16 cellular contexts compared by ENCODE assay signal in the genomic region with DNA sequence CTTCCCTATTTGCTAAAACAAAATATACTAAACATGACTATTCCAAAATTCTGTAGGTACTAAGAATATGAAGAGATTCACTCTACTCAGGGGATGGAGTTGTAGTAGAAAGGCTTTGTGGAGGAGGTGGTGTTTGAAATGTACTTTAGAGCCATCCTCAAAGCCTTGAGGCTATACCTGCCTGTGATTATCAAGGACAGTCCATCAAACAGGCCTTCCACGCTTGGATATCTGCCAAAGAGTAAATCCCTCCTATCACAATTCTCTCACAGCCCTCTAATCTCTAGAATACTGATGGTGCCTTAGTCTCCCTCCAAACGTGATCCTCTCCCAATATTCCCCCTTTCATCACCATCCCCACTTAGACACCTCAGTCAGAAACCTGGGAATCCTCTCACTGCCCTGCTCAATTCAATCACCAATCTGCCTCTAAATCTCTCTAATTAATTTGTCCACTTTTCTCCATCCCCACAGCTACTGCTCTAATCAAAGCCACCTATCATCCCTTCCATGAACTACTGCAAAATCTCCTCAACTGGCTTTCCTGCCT. TPM values are rescaled to one million over a fixed set of nuclear protein-coding genes. Genes with fewer than 3 reads are reported as not detected.
DNase-seq lines count a peak whose midpoint lies in the region; ATAC-seq and TF ChIP-seq lines count a peak whose summit lies in the region.
"Had no signal": no experiment of that assay in that cellular context is flagged by ENCODE, and none has a peak within 500 bp of the region (broad histone marks: within the 10 kb centered on the region; RNA-seq: fewer than 3 reads in every experiment).

No MANE protein-coding gene starts in this region.

- no peaks in the 10 kb centered on the region for H3K9me3 Mint-ChIP-seq in natural killer cell treated with Interleukin-12 subunit alpha and Interleukin-12 subunit beta and Interleukin-15 and Interleukin-18, amount 100 ng/mL, for 72 hours
- H3K9me3 Mint-ChIP-seq: activated naive CD4-positive, alpha-beta T cell treated with anti-CD3 and anti-CD28 coated beads, Interleukin-2, amount 10 ng/mL, durations not matched to agents 7 days and 5 days had no signal

- H2AK9ac ChIP-seq in IMR-90 (replicated peaks; ENCODE audit: low read depth, low read length, poor library complexity), result no peak overlapping the region

- H3K9me3 ChIP-seq in IMR-90 (ENCODE audit: control insufficient read depth, insufficient read depth, low read length) (no peaks in the 10 kb centered on the region), WERI-Rb-1 (ENCODE audit: severe bottlenecking) (no peaks in the 10 kb centered on the region)
- H3K9me3 ChIP-seq: gastrocnemius medialis, neutrophil had no signal

- H4K91ac ChIP-seq in IMR-90 (ENCODE audit: insufficient read depth, low read depth, low read length), result no peak overlapping the region

- peaks cover 11% of the 10 kb centered on the region for H3K36me3 ChIP-seq in IMR-90 (ENCODE audit: control insufficient read depth, insufficient read depth, low read length)
- H3K36me3 ChIP-seq in WERI-Rb-1, result no peaks in the 10 kb centered on the region

- no peak overlapping the region for H3K56ac ChIP-seq in IMR-90 (ENCODE audit: extremely low read depth, insufficient read depth, low read length)

- no peak overlapping the region for H2BK120ac ChIP-seq in IMR-90 (ENCODE audit: low read depth, low read length)

- H4K20me1 ChIP-seq in IMR-90 (ENCODE audit: insufficient read depth, low read length), result peaks cover 52% of the 10 kb centered on the region

- DNase-seq in DMS53 (lab: John Stamatoyannopoulos, UW) (peak; percentile 15), DMS53 treated with DMSO at 0.1 percent for 48 hours (lab: John Stamatoyannopoulos, UW; ENCODE audit: unreplicated experiment) (no peak), IMR-90 (no peak), WERI-Rb-1 (peak; percentile 38), posterior cingulate gyrus (no peak)
- no peak for DNase-seq in natural killer cell treated with Interleukin-12 subunit alpha and Interleukin-12 subunit beta and Interleukin-15 and Interleukin-18, amount 100 ng/mL, for 72 hours (ENCODE audit: low spot score)
- DNase-seq in stimulated activated CD4-positive, alpha-beta T cell treated with anti-CD3 and anti-CD28 coated beads, Interleukin-12 subunit alpha, Interleukin-12 subunit beta, amount 100 ng/mL, for 4 hours, result no peak
- DNase-seq: activated CD4-positive, CD25-positive, alpha-beta regulatory T cell treated with anti-CD3 and anti-CD28 coated beads, Interleukin-2, amount 50 U/mL, for 72 hours; activated naive CD4-positive, alpha-beta T cell treated with anti-CD3 and anti-CD28 coated beads, Interleukin-2, amount 10 ng/mL, durations not matched to agents 7 days and 5 days; gastrocnemius medialis; NCI-H1930; stimulated activated naive CD4-positive, alpha-beta T cell treated with Interleukin-2 at 50 U/mL for 16 hours had no signal

- no peak overlapping the region for H3K9ac ChIP-seq in IMR-90 (ENCODE audit: low read depth, low read length)

- H3K9me1 ChIP-seq in IMR-90 (ENCODE audit: insufficient read depth, low read length), result peaks cover 7% of the 10 kb centered on the region; the same call in 1 of the 2 replicates

- no peaks in the 10 kb centered on the region for H3K27me3 Mint-ChIP-seq in natural killer cell treated with Interleukin-12 subunit alpha and Interleukin-12 subunit beta and Interleukin-15 and Interleukin-18, amount 100 ng/mL, for 72 hours
- H3K27me3 Mint-ChIP-seq: activated naive CD4-positive, alpha-beta T cell treated with anti-CD3 and anti-CD28 coated beads, Interleukin-2, amount 10 ng/mL, durations not matched to agents 7 days and 5 days had no signal

- H3K27ac Mint-ChIP-seq in natural killer cell treated with Interleukin-12 subunit alpha and Interleukin-12 subunit beta and Interleukin-15 and Interleukin-18, amount 100 ng/mL, for 72 hours, result peak overlapping the region; percentile 1 to 5

- CTCF ChIA-PET in IMR-90 (lab: Yijun Ruan, JAX), result no interaction called here

- H2AK5ac ChIP-seq in IMR-90 (ENCODE audit: low read depth, low read length), result no peak overlapping the region

- POLR2A ChIA-PET in IMR-90 (lab: Charles Lee; ENCODE audit: unreplicated experiment), result no interaction called here

- H2BK5ac ChIP-seq in IMR-90 (ENCODE audit: low read depth, low read length, poor library complexity, severe bottlenecking), result no peak overlapping the region

- H3K4ac ChIP-seq in IMR-90 (ENCODE audit: low read depth, low read length), result no peak overlapping the region

- no peak overlapping the region for H3K4me3 ChIP-seq in IMR-90 (ENCODE audit: insufficient read depth, low read depth, low read length)
- no peak overlapping the region for H3K4me3 ChIP-seq in WERI-Rb-1 (ENCODE audit: low read depth, low read length)
- H3K4me3 ChIP-seq: dorsolateral prefrontal cortex, gastrocnemius medialis had no signal

- no peak for TF ChIP-seq POLR2A in IMR-90 (IDR thresholded peaks at IDR 0.05; ENCODE audit: low read depth, low read length)

- no peaks in the 10 kb centered on the region for H3K36me3 Mint-ChIP-seq in natural killer cell treated with Interleukin-12 subunit alpha and Interleukin-12 subunit beta and Interleukin-15 and Interleukin-18, amount 100 ng/mL, for 72 hours

- TF ChIP-seq CTCF in IMR-90 (conservative IDR thresholded peaks at IDR 0.05; ENCODE audit: low read depth, low read length) (no peak), WERI-Rb-1 (IDR thresholded peaks at IDR 0.05; ENCODE audit: low read depth, low read length) (no peak)

- peaks cover 33 to 68% of the 10 kb centered on the region in 2 experiments for H3K79me1 ChIP-seq in IMR-90 (ENCODE audit: low read depth in 1 of 2, low read length in 2 of 2)

- TF ChIP-seq RAD21 in IMR-90 (IDR thresholded peaks at IDR 0.05; ENCODE audit: low read length), result no peak

- H3K4me3 Mint-ChIP-seq in natural killer cell treated with Interleukin-12 subunit alpha and Interleukin-12 subunit beta and Interleukin-15 and Interleukin-18, amount 100 ng/mL, for 72 hours, result no peak overlapping the region
- H3K4me3 Mint-ChIP-seq: activated naive CD4-positive, alpha-beta T cell treated with anti-CD3 and anti-CD28 coated beads, Interleukin-2, amount 10 ng/mL, durations not matched to agents 7 days and 5 days had no signal

- dilution Hi-C loops in IMR-90 (cut with HindIII; ENCODE audit: low sequenced_read_pairs, unreplicated experiment), result no loop called here

- no peak overlapping the region for H3K14ac ChIP-seq in IMR-90 (replicated peaks; ENCODE audit: low read depth, low read length)

- no peak overlapping the region for H4K8ac ChIP-seq in IMR-90 (ENCODE audit: low read depth in 2 of 2, low read length in 2 of 2)

- H3K27ac ChIP-seq in IMR-90 (ENCODE audit: insufficient read depth, low read length), result no peak overlapping the region
- H3K27ac ChIP-seq in WERI-Rb-1, result no peak overlapping the region
- H3K27ac ChIP-seq: neutrophil had no signal

- in situ Hi-C loops in IMR-90 (cut with MboI; ENCODE audit: low sequenced_read_pairs), result no loop called here

- BruUV-seq in IMR-90 (replicated peaks; lab: Mats Ljungman, UMichigan), result no TSS peak

- ATAC-seq in IMR-90 (ENCODE audit: low read depth), result no peak
- ATAC-seq in natural killer cell treated with Interleukin-12 subunit alpha and Interleukin-12 subunit beta and Interleukin-15 and Interleukin-18, amount 100 ng/mL, for 72 hours, result no peak
- ATAC-seq in GM21723 (IDR thresholded peaks at IDR 0.05; ENCODE audit: unreplicated experiment), result no peak
- ATAC-seq: Right ventricle myocardium inferior had no signal

- no peak overlapping the region for H2AFZ ChIP-seq in IMR-90 (replicated peaks; ENCODE audit: low read length, poor library complexity)

- H3K23ac ChIP-seq in IMR-90 (ENCODE audit: low read depth, low read length), result no peak overlapping the region

- H3K4me1 ChIP-seq in IMR-90 (ENCODE audit: control insufficient read depth, insufficient read depth, low read length), result peaks cover 4% of the 10 kb centered on the region

- peaks cover 40 to 45% of the 10 kb centered on the region in 2 donors for H3K4me1 Mint-ChIP-seq in natural killer cell treated with Interleukin-12 subunit alpha and Interleukin-12 subunit beta and Interleukin-15 and Interleukin-18, amount 100 ng/mL, for 72 hours (ENCODE audit: low read depth in 2 of 2)

- H3K4me2 ChIP-seq in IMR-90 (ENCODE audit: low read depth, low read length), result no peak overlapping the region

- intact Hi-C loops in IMR-90 (cut with micrococcal nuclease), result no loop called here
- intact Hi-C loops in posterior cingulate gyrus (cut with DNase I), result no loop called here

- H3K27me3 ChIP-seq in IMR-90 (ENCODE audit: control insufficient read depth, insufficient read depth, low read length), result no peaks in the 10 kb centered on the region
- no peaks in the 10 kb centered on the region for H3K27me3 ChIP-seq in WERI-Rb-1 (ENCODE audit: insufficient read depth, low read depth, severe bottlenecking)
- H3K27me3 ChIP-seq: dorsolateral prefrontal cortex, gastrocnemius medialis, neutrophil had no signal

- H3K18ac ChIP-seq in IMR-90 (ENCODE audit: low read depth, low read length), result no peak overlapping the region

- H2BK20ac ChIP-seq in IMR-90 (ENCODE audit: low read depth, low read length), result no peak overlapping the region

- no peak overlapping the region for H2BK15ac ChIP-seq in IMR-90 (ENCODE audit: low read depth, low read length)

- WGBS in IMR-90 (ENCODE audit: extremely low coverage in 2 of 2, insufficient read length in 1 of 2), 2 experiments, result 40% methylated on average over 1 of the region's 2 CpGs; no CpG with 5 or more reads in 1 of the 2 experiments

- H4K5ac ChIP-seq in IMR-90 (ENCODE audit: low read depth, low read length), result peak overlapping the region; percentile 35; the same call in 1 of the 2 replicates

TF ChIP-seq in IMR-90, 13 proteins besides CTCF, POLR2A, EP300 and RAD21 (continues in another document):
- TF ChIP-seq MAZ (IDR thresholded peaks at IDR 0.05; ENCODE audit: borderline replicate concordance, low read depth, low read length), result no peak
- TF ChIP-seq, protein P1, sequence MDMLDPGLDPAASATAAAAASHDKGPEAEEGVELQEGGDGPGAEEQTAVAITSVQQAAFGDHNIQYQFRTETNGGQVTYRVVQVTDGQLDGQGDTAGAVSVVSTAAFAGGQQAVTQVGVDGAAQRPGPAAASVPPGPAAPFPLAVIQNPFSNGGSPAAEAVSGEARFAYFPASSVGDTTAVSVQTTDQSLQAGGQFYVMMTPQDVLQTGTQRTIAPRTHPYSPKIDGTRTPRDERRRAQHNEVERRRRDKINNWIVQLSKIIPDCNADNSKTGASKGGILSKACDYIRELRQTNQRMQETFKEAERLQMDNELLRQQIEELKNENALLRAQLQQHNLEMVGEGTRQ (IDR thresholded peaks at IDR 0.05; ENCODE audit: low read depth, low read length), result no peak
- no peak for TF ChIP-seq RFX5 (IDR thresholded peaks at IDR 0.05; ENCODE audit: low read depth, low read length)
- TF ChIP-seq SMC3 (IDR thresholded peaks at IDR 0.05; ENCODE audit: low read depth, low read length), result no peak
- TF ChIP-seq CEBPB (IDR thresholded peaks at IDR 0.05; ENCODE audit: low read depth, low read length), result no peak

RNA-seq across cellular contexts. Expression of a gene that starts 13.1 kb away (rescaled TPM):
- total RNA-seq in IMR-90 (2012; rRNA removed), result 8.2 and 13.6 TPM in 2 replicates
- 10.6 and 11.2 TPM in 2 replicates for polyA plus RNA-seq in IMR-90 (2012; rRNA removed)
- 1.0 and 1.9 TPM in 2 replicates for polyA plus RNA-seq in IMR-90 (2012; cell fraction: cytosol; rRNA removed)
- 5.8 and 43.5 TPM in 2 replicates for polyA plus RNA-seq in IMR-90 (2012; cell fraction: nucleus; rRNA removed; ENCODE audit: low replicate concordance)
- total RNA-seq in natural killer cell treated with Interleukin-12 subunit alpha and Interleukin-12 subunit beta and Interleukin-15 and Interleukin-18, amount 100 ng/mL, for 72 hours, result 10 to 100 TPM; 57.9 to 67.1 TPM

Comparison
In these comparisons a context has a peak if more than half of its experiments do, and no peak if none do; other contexts are left out.
1. DNase-seq: peak in DMS53 (single experiment) and WERI-Rb-1 (single experiment); none in DMS53 treated with DMSO at 0.1 percent for 48 hours (single experiment), IMR-90 (single experiment), natural killer cell treated with Interleukin-12 subunit alpha and Interleukin-12 subunit beta and Interleukin-15 and Interleukin-18, amount 100 ng/mL, for 72 hours (single experiment), stimulated activated CD4-positive, alpha-beta T cell treated with anti-CD3 and anti-CD28 coated beads, Interleukin-12 subunit alpha, Interleukin-12 subunit beta, amount 100 ng/mL, for 4 hours (single experiment) and posterior cingulate gyrus (0 of 10).